18 cellular contexts compared by ENCODE assay signal in genomic region chr10:127034224-127034623, GRCh38.
"Had no signal": no experiment of that assay in that cellular context is flagged by ENCODE, and none has a peak within 500 bp of the region (broad histone marks: within the 10 kb centered on the region; RNA-seq: fewer than 3 reads in every experiment).

No MANE protein-coding gene starts in this region.

- ATAC-seq: heart right ventricle, left ventricle myocardium superior, mucosa of descending colon, pancreas had no signal

- H3K27me3 Mint-ChIP-seq: activated B cell treated with CpG ODN at 0.5 μM for 24 hours; activated CD4-positive, alpha-beta memory T cell treated with anti-CD3 and anti-CD28 coated beads for 36 hours; activated naive CD8-positive, alpha-beta T cell; naive B cell; type B pancreatic cell had no signal

- H3K4me2 ChIP-seq: smooth muscle cell had no signal

- H3K27ac Mint-ChIP-seq: activated B cell treated with CpG ODN at 0.5 μM for 24 hours; activated CD4-positive, alpha-beta memory T cell treated with anti-CD3 and anti-CD28 coated beads for 36 hours; activated naive CD8-positive, alpha-beta T cell; activated T-helper 1 cell treated with anti-CD3 and anti-CD28 coated beads, Interleukin-12 subunit alpha, Interleukin-12 subunit beta, Interleukin-2, Interleukin-4 antibody, amounts not matched to agents 30 ng/mL and 10 ng/mL and 1 ng/mL, durations not matched to agents 14 hours and 24 hours and 36 hours; memory B cell; naive B cell; type B pancreatic cell had no signal

- H3K27me3 ChIP-seq: heart right ventricle, pancreas, stomach had no signal

- H3K36me3 Mint-ChIP-seq: activated CD4-positive, alpha-beta memory T cell treated with anti-CD3 and anti-CD28 coated beads for 36 hours; activated naive CD8-positive, alpha-beta T cell; memory B cell; naive B cell had no signal

- H3K27ac ChIP-seq: heart right ventricle, pancreas, stomach had no signal

- H3K4me3 ChIP-seq: heart right ventricle, mucosa of descending colon, pancreas, smooth muscle cell, stomach had no signal

- H3K9me3 ChIP-seq: heart right ventricle, mucosa of descending colon, pancreas, stomach had no signal

- H3K4me1 Mint-ChIP-seq: activated B cell treated with CpG ODN at 0.5 μM for 24 hours, memory B cell, naive B cell had no signal

- DNase-seq: activated B cell treated with CpG ODN at 0.5 μM for 24 hours; activated CD4-positive, alpha-beta memory T cell treated with anti-CD3 and anti-CD28 coated beads for 36 hours; activated CD4-positive, alpha-beta T cell treated with anti-CD3 and anti-CD28 coated beads for 4 hours; activated T-cell treated with anti-CD3 and anti-CD28 coated beads for 4 hours; central memory CD4-positive, alpha-beta T cell; heart right ventricle; kidney glomerular epithelial cell; left ventricle myocardium superior; mucosa of descending colon; naive B cell; pancreas; stimulated activated CD4-positive, alpha-beta T cell treated with anti-CD3 and anti-CD28 coated beads, Interleukin-4, amount 100 ng/mL, for 1 hour; stomach had no signal

- H3K4me3 Mint-ChIP-seq: activated B cell treated with CpG ODN at 0.5 μM for 24 hours; activated CD4-positive, alpha-beta memory T cell treated with anti-CD3 and anti-CD28 coated beads for 36 hours; activated naive CD8-positive, alpha-beta T cell; activated T-helper 1 cell treated with anti-CD3 and anti-CD28 coated beads, Interleukin-12 subunit alpha, Interleukin-12 subunit beta, Interleukin-2, Interleukin-4 antibody, amounts not matched to agents 30 ng/mL and 10 ng/mL and 1 ng/mL, durations not matched to agents 14 hours and 24 hours and 36 hours; memory B cell; naive B cell; type B pancreatic cell had no signal

- H3K9me3 Mint-ChIP-seq: activated B cell treated with CpG ODN at 0.5 μM for 24 hours; activated CD4-positive, alpha-beta memory T cell treated with anti-CD3 and anti-CD28 coated beads for 36 hours; activated T-helper 1 cell treated with anti-CD3 and anti-CD28 coated beads, Interleukin-12 subunit alpha, Interleukin-12 subunit beta, Interleukin-2, Interleukin-4 antibody, amounts not matched to agents 30 ng/mL and 10 ng/mL and 1 ng/mL, durations not matched to agents 14 hours and 24 hours and 36 hours; type B pancreatic cell had no signal

- H3K4me1 ChIP-seq: pancreas, stomach had no signal
